13 cellular contexts compared by ENCODE assay signal in the genomic region with DNA sequence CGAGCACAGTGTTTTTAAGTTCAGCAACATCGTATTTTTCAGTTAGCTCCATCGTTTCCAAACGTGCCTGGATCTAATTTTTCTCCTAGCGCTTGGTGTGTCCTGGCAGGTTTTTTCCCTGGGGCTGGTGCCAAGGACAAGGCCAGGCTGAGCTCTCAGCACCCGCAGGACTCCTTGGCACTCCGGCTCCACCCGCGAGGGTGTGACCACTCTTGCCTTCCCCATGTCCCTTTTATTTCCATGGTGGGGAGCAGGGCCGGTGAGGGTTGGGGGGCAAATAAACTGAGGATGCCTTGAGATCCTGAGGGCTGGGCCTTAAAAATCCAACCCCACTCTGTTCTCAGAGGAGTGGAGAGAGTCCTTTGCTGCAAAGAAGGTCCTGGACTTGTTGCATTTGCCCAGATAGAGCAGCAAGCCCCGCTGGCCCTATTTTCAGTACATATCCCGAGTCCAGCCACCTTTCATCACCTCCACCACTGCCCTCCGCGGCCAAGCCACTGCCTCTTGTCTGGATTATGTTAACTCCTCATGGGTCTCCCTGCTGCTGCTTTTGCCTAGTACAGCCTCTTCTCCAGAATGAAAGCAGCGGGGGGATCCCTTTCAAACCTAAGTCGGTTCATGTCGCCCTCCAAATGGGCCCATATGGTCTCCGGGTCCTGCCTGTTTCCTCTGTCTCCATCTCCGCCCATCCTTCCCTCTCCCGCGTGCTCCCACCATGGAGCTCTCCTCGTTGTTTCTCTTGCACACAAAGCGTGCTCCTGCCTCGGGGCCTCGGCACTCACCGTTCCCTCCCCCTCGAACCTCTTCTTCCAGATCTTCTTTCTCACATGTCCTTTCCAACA. TPM values are rescaled to one million over a fixed set of nuclear protein-coding genes. Genes with fewer than 3 reads are reported as not detected.
A peak's percentile ranks its signal among the peaks of the same experiment; 100 is the strongest.
DNase-seq lines count a peak whose midpoint lies in the region; ATAC-seq lines count a peak whose summit lies in the region.
"Had no signal": no experiment of that assay in that cellular context is flagged by ENCODE, and none has a peak within 500 bp of the region (broad histone marks: within the 10 kb centered on the region; RNA-seq: fewer than 3 reads in every experiment).

No MANE protein-coding gene starts in this region.

- ATAC-seq in activated CD8-positive, alpha-beta memory T cell treated with anti-CD3 and anti-CD28 coated beads, Interleukin-2, amount 10 ng/mL, durations not matched to agents 7 days and 5 days, result no peak
- no peak for ATAC-seq in activated T-helper 17 cell treated with anti-CD3 and anti-CD28 coated beads, Interleukin-2, amount 50 U/mL, for 72 hours (replicated peaks)
- ATAC-seq in stimulated activated naive B cell treated with anti-CD40 and anti-IgM and Interleukin-4, amounts not matched to agents 10 μg/mL and 1 μg/mL and 100 μg/mL, for 72 hours (replicated peaks), result no peak
- ATAC-seq in GM21717 (IDR thresholded peaks at IDR 0.05; ENCODE audit: unreplicated experiment), result no peak
- ATAC-seq: Panc1 had no signal

- peak overlapping the region; percentile 77 for H3K27ac Mint-ChIP-seq in activated CD8-positive, alpha-beta memory T cell treated with anti-CD3 and anti-CD28 coated beads, Interleukin-2, amount 10 ng/mL, durations not matched to agents 7 days and 5 days
- peak overlapping the region; percentile 9 for H3K27ac Mint-ChIP-seq in activated T-helper 17 cell treated with anti-CD3 and anti-CD28 coated beads, Interleukin-2, amount 50 U/mL, for 72 hours
- peak overlapping the region; percentile 92 for H3K27ac Mint-ChIP-seq in stimulated activated naive B cell treated with anti-CD40 and anti-IgM and Interleukin-4, amounts not matched to agents 10 μg/mL and 1 μg/mL and 100 μg/mL, for 72 hours

- H3K4me1 Mint-ChIP-seq in activated CD8-positive, alpha-beta memory T cell treated with anti-CD3 and anti-CD28 coated beads, Interleukin-2, amount 10 ng/mL, durations not matched to agents 7 days and 5 days, result peaks cover 51% of the 10 kb centered on the region
- H3K4me1 Mint-ChIP-seq in activated T-helper 17 cell treated with anti-CD3 and anti-CD28 coated beads, Interleukin-2, amount 50 U/mL, for 72 hours, result peaks cover 37% of the 10 kb centered on the region
- peaks cover 62 to 80% of the 10 kb centered on the region in 2 donors for H3K4me1 Mint-ChIP-seq in stimulated activated naive B cell treated with anti-CD40 and anti-IgM and Interleukin-4, amounts not matched to agents 10 μg/mL and 1 μg/mL and 100 μg/mL, for 72 hours

- CTCF ChIA-PET in activated CD8-positive, alpha-beta memory T cell treated with anti-CD3 and anti-CD28 coated beads, Interleukin-2, amount 10 ng/mL, durations not matched to agents 7 days and 5 days (lab: Charles Lee), result interaction anchor here (1.2 to 1.8 kb wide), 5 partner anchors 12 to 77 kb away, joined by 4 to 9 read pairs (median 5); a partner anchor contains a TSS

- H3K9me3 Mint-ChIP-seq in activated CD8-positive, alpha-beta memory T cell treated with anti-CD3 and anti-CD28 coated beads, Interleukin-2, amount 10 ng/mL, durations not matched to agents 7 days and 5 days (ENCODE audit: low read depth), result no peaks in the 10 kb centered on the region
- H3K9me3 Mint-ChIP-seq in activated T-helper 17 cell treated with anti-CD3 and anti-CD28 coated beads, Interleukin-2, amount 50 U/mL, for 72 hours, result no peaks in the 10 kb centered on the region
- H3K9me3 Mint-ChIP-seq in stimulated activated naive B cell treated with anti-CD40 and anti-IgM and Interleukin-4, amounts not matched to agents 10 μg/mL and 1 μg/mL and 100 μg/mL, for 72 hours, result peaks cover 5 to 11% of the 10 kb centered on the region in 2 donors

- no peak for DNase-seq in activated CD8-positive, alpha-beta memory T cell treated with anti-CD3 and anti-CD28 coated beads, Interleukin-2, amount 10 ng/mL, durations not matched to agents 7 days and 5 days
- no peak for DNase-seq in activated CD8-positive, alpha-beta memory T cell treated with anti-CD3 and anti-CD28 coated beads for 24 hours
- DNase-seq in left kidney (ENCODE audit: low read depth, low spot score) (peak; percentile 25), retina (no peak), NCI-H1930 (lab: John Stamatoyannopoulos, UW) (no peak)
- DNase-seq in stimulated activated naive B cell treated with anti-CD40 and anti-IgM and Interleukin-4, amounts not matched to agents 10 μg/mL and 1 μg/mL and 100 μg/mL, for 72 hours, result no peak
- DNase-seq: activated CD8-positive, alpha-beta memory T cell treated with anti-CD3 and anti-CD28 coated beads, Interleukin-2, amount 50 U/mL, for 4 hours; effector CD8-positive, alpha-beta T cell; NCI-H2171; T-helper 9 cell had no signal

- H3K4me3 Mint-ChIP-seq in activated CD8-positive, alpha-beta memory T cell treated with anti-CD3 and anti-CD28 coated beads, Interleukin-2, amount 10 ng/mL, durations not matched to agents 7 days and 5 days, result no peak overlapping the region
- no peak overlapping the region for H3K4me3 Mint-ChIP-seq in activated T-helper 17 cell treated with anti-CD3 and anti-CD28 coated beads, Interleukin-2, amount 50 U/mL, for 72 hours
- no peak overlapping the region for H3K4me3 Mint-ChIP-seq in stimulated activated naive B cell treated with anti-CD40 and anti-IgM and Interleukin-4, amounts not matched to agents 10 μg/mL and 1 μg/mL and 100 μg/mL, for 72 hours

- H3K36me3 Mint-ChIP-seq in activated CD8-positive, alpha-beta memory T cell treated with anti-CD3 and anti-CD28 coated beads, Interleukin-2, amount 10 ng/mL, durations not matched to agents 7 days and 5 days, result peaks cover 2% of the 10 kb centered on the region
- H3K36me3 Mint-ChIP-seq in activated T-helper 17 cell treated with anti-CD3 and anti-CD28 coated beads, Interleukin-2, amount 50 U/mL, for 72 hours (ENCODE audit: low read depth), result no peaks in the 10 kb centered on the region
- H3K36me3 Mint-ChIP-seq in stimulated activated naive B cell treated with anti-CD40 and anti-IgM and Interleukin-4, amounts not matched to agents 10 μg/mL and 1 μg/mL and 100 μg/mL, for 72 hours, result peaks cover 12 to 20% of the 10 kb centered on the region in 2 donors

- H3K27me3 Mint-ChIP-seq in activated CD8-positive, alpha-beta memory T cell treated with anti-CD3 and anti-CD28 coated beads, Interleukin-2, amount 10 ng/mL, durations not matched to agents 7 days and 5 days, result no peaks in the 10 kb centered on the region
- H3K27me3 Mint-ChIP-seq in activated T-helper 17 cell treated with anti-CD3 and anti-CD28 coated beads, Interleukin-2, amount 50 U/mL, for 72 hours, result no peaks in the 10 kb centered on the region
- no peaks in the 10 kb centered on the region for H3K27me3 Mint-ChIP-seq in stimulated activated naive B cell treated with anti-CD40 and anti-IgM and Interleukin-4, amounts not matched to agents 10 μg/mL and 1 μg/mL and 100 μg/mL, for 72 hours

RNA-seq across cellular contexts. Expression of a gene that starts 4.5 kb away (rescaled TPM):
- not detected for total RNA-seq in activated CD8-positive, alpha-beta memory T cell treated with anti-CD3 and anti-CD28 coated beads, Interleukin-2, amount 10 ng/mL, durations not matched to agents 7 days and 5 days
- total RNA-seq in activated T-helper 17 cell treated with anti-CD3 and anti-CD28 coated beads, Interleukin-2, amount 50 U/mL, for 72 hours, result under 1 TPM; 0.11 to 0.32 TPM

RNA-seq across cellular contexts. Expression of a gene that starts 14.6 kb away (rescaled TPM):
- 100 to 1,000 TPM in 1 of 2 experiments, 10 to 100 TPM in 1; 67.5 to 109 TPM for total RNA-seq in activated CD8-positive, alpha-beta memory T cell treated with anti-CD3 and anti-CD28 coated beads, Interleukin-2, amount 10 ng/mL, durations not matched to agents 7 days and 5 days
- 100 to 1,000 TPM; 149 to 164 TPM for total RNA-seq in activated T-helper 17 cell treated with anti-CD3 and anti-CD28 coated beads, Interleukin-2, amount 50 U/mL, for 72 hours

Comparison
In these comparisons a context has a peak if more than half of its experiments do, and no peak if none do; other contexts are left out.
1. H3K27ac Mint-ChIP-seq: peak in every context shown above with its lines; median percentile 92 in stimulated activated naive B cell treated with anti-CD40 and anti-IgM and Interleukin-4, amounts not matched to agents 10 μg/mL and 1 μg/mL and 100 μg/mL, for 72 hours; 77 in activated CD8-positive, alpha-beta memory T cell treated with anti-CD3 and anti-CD28 coated beads, Interleukin-2, amount 10 ng/mL, durations not matched to agents 7 days and 5 days; 9 in activated T-helper 17 cell treated with anti-CD3 and anti-CD28 coated beads, Interleukin-2, amount 50 U/mL, for 72 hours.